33 cellular contexts compared by ENCODE assay signal in genomic region chr7:150919160-150919559, GRCh38.
"Had no signal": no experiment of that assay in that cellular context is flagged by ENCODE, and none has a peak within 500 bp of the region (broad histone marks: within the 10 kb centered on the region; RNA-seq: fewer than 3 reads in every experiment).

No MANE protein-coding gene starts in this region.

- H3K4me3 ChIP-seq: MG63 had no signal

- H3K27me3 ChIP-seq: MG63 had no signal

- DNase-seq: Karpas-422, Kasumi-1, MG63, MM.1S, NCI-H1048, NCI-H1092, NCI-H1092 treated with DMSO at 0.1 percent for 48 hours, NCI-H1105, NCI-H1105 treated with DMSO at 0.1 percent for 48 hours, NCI-H1417, NCI-H1417 treated with DMSO at 0.1 percent for 48 hours, NCI-H1436, NCI-H1436 treated with DMSO at 0.1 percent for 48 hours, NCI-H146, NCI-H1694, NCI-H1694 treated with DMSO at 0.1 percent for 48 hours, NCI-H187, NCI-H187 treated with DMSO at 0.1 percent for 48 hours, NCI-H1930, NCI-H2029, NCI-H2029 treated with DMSO at 0.1 percent for 48 hours, NCI-H2081, NCI-H2081 treated with DMSO at 0.1 percent for 48 hours, NCI-H2107, NCI-H2171, NCI-H2171 treated with DMSO at 0.1 percent for 48 hours, NCI-H2227 treated with DMSO at 0.1 percent for 48 hours, NCI-H226, NCI-H345, NCI-H446, NCI-H446 treated with DMSO at 0.1 percent for 48 hours, NCI-H510A, NCI-H510A treated with DMSO at 0.1 percent for 48 hours had no signal

- H3K36me3 ChIP-seq: MG63 had no signal

- H3K9me3 ChIP-seq: MG63 had no signal
